ENCODE assay signal across 8 cellular contexts in genomic region chr1:155208406-155208655, GRCh38. TPM values are rescaled to one million over a fixed set of nuclear protein-coding genes. Genes with fewer than 3 reads are reported as not detected.
DNase-seq lines count a peak whose midpoint lies in the region; ATAC-seq and TF ChIP-seq lines count a peak whose summit lies in the region.

No MANE protein-coding gene starts in this region.

- H3K36me3 Mint-ChIP-seq in CD4-positive, CD25-positive, alpha-beta regulatory T cell = peaks cover 5% of the 10 kb centered on the region

- peaks cover 27% of the 10 kb centered on the region for H3K4me1 ChIP-seq in CD4-positive, CD25-positive, alpha-beta regulatory T cell (ENCODE audit: control insufficient read depth, insufficient read depth, low read length, poor library complexity, severe bottlenecking)
- H3K4me1 ChIP-seq in effector memory CD4-positive, alpha-beta T cell (ENCODE audit: control insufficient read depth, insufficient read depth, low read length, poor library complexity, severe bottlenecking) = peaks cover 26% of the 10 kb centered on the region
- peaks cover 57 to 58% of the 10 kb centered on the region in 2 experiments for H3K4me1 ChIP-seq in neutrophil (ENCODE audit: control insufficient read depth in 1 of 2, insufficient read depth in 1 of 2, low read depth in 1 of 2, low read length in 1 of 2)

- H3K4me3 Mint-ChIP-seq in CD4-positive, CD25-positive, alpha-beta regulatory T cell = peak overlapping the region; percentile 87 to 95 (median 89)

- H3K27me3 Mint-ChIP-seq in CD4-positive, CD25-positive, alpha-beta regulatory T cell = no peaks in the 10 kb centered on the region

- TF ChIP-seq CTCF in neutrophil (IDR thresholded peaks at IDR 0.05) = no peak

- H3K27ac ChIP-seq in CD4-positive, CD25-positive, alpha-beta regulatory T cell (ENCODE audit: insufficient read depth, low read length, poor library complexity, severe bottlenecking) = peak overlapping the region; percentile 99
- H3K27ac ChIP-seq in effector memory CD4-positive, alpha-beta T cell (ENCODE audit: insufficient read depth, low read length, poor library complexity, severe bottlenecking) = peak overlapping the region; percentile 100
- H3K27ac ChIP-seq in neutrophil = peak overlapping the region; percentile 99

- peaks cover 4% of the 10 kb centered on the region for H3K36me3 ChIP-seq in CD4-positive, CD25-positive, alpha-beta regulatory T cell (ENCODE audit: control insufficient read depth, insufficient read depth, low read length)
- H3K36me3 ChIP-seq in effector memory CD4-positive, alpha-beta T cell (ENCODE audit: control insufficient read depth, insufficient read depth, low read length) = no peaks in the 10 kb centered on the region
- peaks cover 14% of the 10 kb centered on the region for H3K36me3 ChIP-seq in neutrophil

- no peaks in the 10 kb centered on the region for H3K9me3 ChIP-seq in CD4-positive, CD25-positive, alpha-beta regulatory T cell (ENCODE audit: control insufficient read depth in 2 of 2, low read length in 2 of 2)
- H3K9me3 ChIP-seq in effector memory CD4-positive, alpha-beta T cell (ENCODE audit: control insufficient read depth, low read length) = no peaks in the 10 kb centered on the region
- H3K9me3 ChIP-seq in neutrophil = no peaks in the 10 kb centered on the region

- no peak for DNase-seq in CD4-positive, CD25-positive, alpha-beta regulatory T cell
- peak; percentile 63 for DNase-seq in MV-4-11 (lab: John Stamatoyannopoulos, UW)
- no peak for DNase-seq in effector memory CD4-positive, alpha-beta T cell
- DNase-seq in GM03348 (ENCODE audit: low spot score) = no peak
- no peak for DNase-seq in activated CD4-positive, CD25-positive, alpha-beta regulatory T cell treated with anti-CD3 and anti-CD28 coated beads, Interleukin-2, amount 50 U/mL, for 72 hours
- no peak for DNase-seq in activated effector memory CD4-positive, alpha-beta T cell treated with Interleukin-2 at 50 U/mL for 16 hours
- DNase-seq in GM19240 (ENCODE audit: insufficient read length, low spot score) = no peak

- peaks cover 5 to 27% (median 21%) of the 10 kb centered on the region in 4 donors for H3K4me1 Mint-ChIP-seq in CD4-positive, CD25-positive, alpha-beta regulatory T cell

- H3K27ac Mint-ChIP-seq in CD4-positive, CD25-positive, alpha-beta regulatory T cell = peak overlapping the region; percentile 93 to 96 (median 95)

- H3K4me3 ChIP-seq in CD4-positive, CD25-positive, alpha-beta regulatory T cell (ENCODE audit: low read depth, low read length) = peak overlapping the region; percentile 59
- H3K4me3 ChIP-seq in effector memory CD4-positive, alpha-beta T cell (ENCODE audit: insufficient read depth, low read depth, low read length, poor library complexity, severe bottlenecking) = peak overlapping the region; percentile 97
- H3K4me3 ChIP-seq in neutrophil (ENCODE audit: low read depth in 1 of 2, low read length in 1 of 2) = peak overlapping the region; percentile 74 to 87

- ATAC-seq in CD4-positive, CD25-positive, alpha-beta regulatory T cell (ENCODE audit: low read depth in 2 of 2) = peak in 1 of 2 donors; percentile 47

- H3K27me3 ChIP-seq in CD4-positive, CD25-positive, alpha-beta regulatory T cell (ENCODE audit: control insufficient read depth, insufficient read depth, low read length) = no peaks in the 10 kb centered on the region
- H3K27me3 ChIP-seq in effector memory CD4-positive, alpha-beta T cell (replicated peaks; ENCODE audit: control insufficient read depth, insufficient read depth, low read length, poor library complexity, severe bottlenecking) = no peaks in the 10 kb centered on the region
- H3K27me3 ChIP-seq in neutrophil = no peaks in the 10 kb centered on the region

- H3K9me3 Mint-ChIP-seq in CD4-positive, CD25-positive, alpha-beta regulatory T cell = no peaks in the 10 kb centered on the region

RNA-seq across cellular contexts. Expression of gene MTX1, which starts 0.2 kb away (rescaled TPM):
- 18.4 TPM for total RNA-seq in CD4-positive, CD25-positive, alpha-beta regulatory T cell
- polyA plus RNA-seq in CD4-positive, CD25-positive, alpha-beta regulatory T cell = 10 to 100 TPM; 44.3 to 52.2 (median 49.0) TPM

RNA-seq across cellular contexts. Expression of gene THBS3, which starts 0.6 kb away (rescaled TPM):
- total RNA-seq in CD4-positive, CD25-positive, alpha-beta regulatory T cell = 18.4 TPM
- polyA plus RNA-seq in CD4-positive, CD25-positive, alpha-beta regulatory T cell = 1 to 10 TPM; 2.7 to 4.1 (median 3.7) TPM

RNA-seq across cellular contexts. Expression of gene TRIM46, which starts 34.7 kb away (rescaled TPM):
- 6.1 TPM for total RNA-seq in CD4-positive, CD25-positive, alpha-beta regulatory T cell
- polyA plus RNA-seq in CD4-positive, CD25-positive, alpha-beta regulatory T cell = 1 to 10 TPM in 2 of 4 donors, under 1 TPM in 2; 0.44 to 1.6 (median 0.78) TPM

RNA-seq across cellular contexts. Expression of gene KRTCAP2, which starts 35.2 kb away (rescaled TPM):
- 122 TPM for total RNA-seq in CD4-positive, CD25-positive, alpha-beta regulatory T cell
- 100 to 1,000 TPM; 468 to 537 (median 507) TPM for polyA plus RNA-seq in CD4-positive, CD25-positive, alpha-beta regulatory T cell

RNA-seq across cellular contexts. Expression of gene ENTREP3, which starts 47.0 kb away (rescaled TPM):
- total RNA-seq in CD4-positive, CD25-positive, alpha-beta regulatory T cell = 7.8 TPM
- polyA plus RNA-seq in CD4-positive, CD25-positive, alpha-beta regulatory T cell = under 1 TPM; 0.57 to 0.97 (median 0.72) TPM
